In the genomic region with DNA sequence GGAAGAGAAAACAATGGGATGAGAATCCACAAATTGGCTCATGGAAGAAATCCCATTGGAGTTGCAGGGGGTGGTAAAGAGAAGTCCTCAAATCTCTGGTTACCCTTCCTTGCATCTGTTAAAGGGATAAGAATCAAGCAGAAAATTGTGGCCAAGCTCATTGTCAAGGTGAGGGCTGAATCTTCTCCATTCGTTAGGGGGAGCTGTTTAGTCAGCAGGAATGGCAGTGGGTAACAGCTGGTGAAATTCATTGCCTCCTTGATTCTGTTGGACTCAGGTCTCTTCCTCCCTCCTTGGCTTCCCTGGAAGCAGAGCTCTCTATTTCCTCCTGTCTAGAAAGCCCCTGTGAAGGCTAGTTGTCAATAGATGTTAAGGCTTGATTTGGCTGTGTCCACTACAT, we compare ENCODE assay signal across 13 cellular contexts.
DNase-seq lines count a peak whose midpoint lies in the region; TF ChIP-seq lines count a peak whose summit lies in the region.
"Had no signal": no experiment of that assay in that cellular context is flagged by ENCODE, and none has a peak within 500 bp of the region (broad histone marks: within the 10 kb centered on the region; RNA-seq: fewer than 3 reads in every experiment).

No MANE protein-coding gene starts in this region.

- TF ChIP-seq CTCF in A673 (conservative IDR thresholded peaks at IDR 0.05; ENCODE audit: low read depth, low read length) (peak; percentile 66), GM12874 (IDR thresholded peaks at IDR 0.05; ENCODE audit: insufficient read depth, low read depth, low read length) (0 out of 2 replicates have a peak, but pooled peaks have one; percentile 4), OCI-LY3 (IDR thresholded peaks at IDR 0.05; ENCODE audit: low read depth, low read length) (peak; percentile 30), fibroblast of lung (conservative IDR thresholded peaks at IDR 0.05 in 1 of 2, IDR thresholded peaks at IDR 0.05 in 1 of 2; ENCODE audit: low read depth in 1 of 2, low read length in 2 of 2) (peak; percentile 52 to 57), GM10248 (IDR thresholded peaks at IDR 0.05; ENCODE audit: control extremely low read depth, extremely low read depth, low read depth, missing control alignments) (no peak), suprapubic skin (IDR thresholded peaks at IDR 0.05) (no peak)

- H3K27ac ChIP-seq in A673 (ENCODE audit: low read depth, low read length, poor library complexity, severe bottlenecking) (no peak overlapping the region), OCI-LY3 (ENCODE audit: low read length) (no peak overlapping the region), fibroblast of lung (ENCODE audit: insufficient read depth, low read length) (no peak overlapping the region), suprapubic skin (no peak overlapping the region)
- H3K27ac ChIP-seq: parathyroid adenoma, vagina had no signal

- H3K36me3 ChIP-seq in A673 (ENCODE audit: insufficient read depth, low read length, poor library complexity, severe bottlenecking), result no peaks in the 10 kb centered on the region
- no peaks in the 10 kb centered on the region for H3K36me3 ChIP-seq in OCI-LY3 (replicated peaks; ENCODE audit: low read depth, low read length)
- no peaks in the 10 kb centered on the region for H3K36me3 ChIP-seq in fibroblast of lung (ENCODE audit: control insufficient read depth, insufficient read depth, low read length)
- H3K36me3 ChIP-seq in suprapubic skin, result no peaks in the 10 kb centered on the region
- H3K36me3 ChIP-seq: vagina had no signal

- CTCF ChIA-PET in A673 (lab: Charles Lee) (interaction anchor here (0.6 kb wide), 1 partner anchor 35 kb away, joined by 3 read pairs; no protein-coding TSS in a partner anchor), GM10248 (lab: Yijun Ruan, JAX) (interaction anchor here (1.0 to 2.5 kb wide), 8 partner anchors 9 to 178 kb away, joined by 3 to 6 read pairs (median 4); no protein-coding TSS in a partner anchor)

- H3K9ac ChIP-seq in OCI-LY3 (ENCODE audit: low read length), result no peak overlapping the region
- H3K9ac ChIP-seq in fibroblast of lung (ENCODE audit: insufficient read depth, low read length), result no peak overlapping the region
- H3K9ac ChIP-seq: parathyroid adenoma had no signal

- H3K27me3 ChIP-seq in A673 (replicated peaks; ENCODE audit: insufficient read depth, low read depth, low read length, poor library complexity), result no peaks in the 10 kb centered on the region
- H3K27me3 ChIP-seq in OCI-LY3 (ENCODE audit: low read depth, low read length), result no peaks in the 10 kb centered on the region
- no peaks in the 10 kb centered on the region for H3K27me3 ChIP-seq in fibroblast of lung (ENCODE audit: control insufficient read depth, insufficient read depth, low read length)
- no peaks in the 10 kb centered on the region for H3K27me3 ChIP-seq in suprapubic skin
- H3K27me3 ChIP-seq: vagina had no signal

- POLR2A ChIA-PET in A673 (lab: Charles Lee; ENCODE audit: low non-redundant PET) (no interaction called here), GM10248 (lab: Yijun Ruan, JAX) (no interaction called here)

- DNase-seq in A673 (ENCODE audit: low spot score) (peak; percentile 50), fibroblast of lung (ENCODE audit: low read depth in 2 of 2) (peak in 1 of 2 donors; percentile 47), GM10248 (ENCODE audit: extremely low spot score) (no peak), suprapubic skin (ENCODE audit: low spot score in 2 of 2) (no peak), HK-2 (ENCODE audit: unreplicated experiment) (no peak), globus pallidus (ENCODE audit: low spot score) (no peak)
- DNase-seq: activated T-cell treated with anti-CD3 and anti-CD28 coated beads, Interleukin-2, amount 50 U/mL, for 48 hours; CD4-positive, alpha-beta memory T cell; left cardiac atrium had no signal

- intact Hi-C loops in A673 (cut with micrococcal nuclease; ENCODE audit: unreplicated experiment), result no loop called here

- H3K79me2 ChIP-seq in OCI-LY3 (ENCODE audit: low read length), result no peaks in the 10 kb centered on the region
- no peaks in the 10 kb centered on the region for H3K79me2 ChIP-seq in fibroblast of lung (ENCODE audit: control insufficient read depth, insufficient read depth, low read length)
- H3K79me2 ChIP-seq: parathyroid adenoma had no signal

- no peak overlapping the region for H3K4me3 ChIP-seq in A673 (ENCODE audit: low read depth, low read length, poor library complexity, severe bottlenecking)
- no peak overlapping the region for H3K4me3 ChIP-seq in OCI-LY3 (ENCODE audit: low read length)
- H3K4me3 ChIP-seq in fibroblast of lung (replicated peaks in 1 of 4; ENCODE audit: control extremely low read depth in 1 of 4, insufficient read depth in 1 of 4, low read depth in 3 of 4, low read length in 4 of 4), result no peak overlapping the region
- H3K4me3 ChIP-seq in suprapubic skin, result no peak overlapping the region
- H3K4me3 ChIP-seq: vagina had no signal

- no peaks in the 10 kb centered on the region for H3K4me1 ChIP-seq in A673 (ENCODE audit: insufficient read depth, low read length, poor library complexity, severe bottlenecking)
- H3K4me1 ChIP-seq in OCI-LY3 (ENCODE audit: low read length), result no peaks in the 10 kb centered on the region
- no peaks in the 10 kb centered on the region for H3K4me1 ChIP-seq in fibroblast of lung (ENCODE audit: control insufficient read depth, extremely low read depth, insufficient read depth, low read length)
- no peaks in the 10 kb centered on the region for H3K4me1 ChIP-seq in suprapubic skin
- H3K4me1 ChIP-seq: parathyroid adenoma, vagina had no signal

- H3K4me2 ChIP-seq in OCI-LY3 (ENCODE audit: low read length) (no peak overlapping the region), fibroblast of lung (ENCODE audit: extremely low read depth, insufficient read depth, low read length) (no peak overlapping the region)

- no peak for TF ChIP-seq EP300 in suprapubic skin (IDR thresholded peaks at IDR 0.05)

- 25% methylated on average over 1 of the region's 1 CpG for WGBS in suprapubic skin

- BruUV-seq in A673 (replicated peaks; lab: Mats Ljungman, UMichigan), result no TSS peak

- H2AFZ ChIP-seq in OCI-LY3 (ENCODE audit: low read depth, low read length) (no peak overlapping the region), fibroblast of lung (ENCODE audit: low read length) (no peak overlapping the region)
- H2AFZ ChIP-seq: parathyroid adenoma had no signal

- TF ChIP-seq POLR2A in suprapubic skin (IDR thresholded peaks at IDR 0.05), result no peak

- no peaks in the 10 kb centered on the region for H4K20me1 ChIP-seq in OCI-LY3 (ENCODE audit: insufficient read depth, low read length)
- H4K20me1 ChIP-seq in fibroblast of lung (ENCODE audit: control insufficient read depth, extremely low read depth, insufficient read depth, low read length), result no peaks in the 10 kb centered on the region

- no peaks in the 10 kb centered on the region for H3K9me3 ChIP-seq in A673 (ENCODE audit: low read depth, low read length, poor library complexity, severe bottlenecking)
- H3K9me3 ChIP-seq in OCI-LY3 (ENCODE audit: insufficient read depth, low read length), result no peaks in the 10 kb centered on the region
- H3K9me3 ChIP-seq in fibroblast of lung (ENCODE audit: control insufficient read depth, insufficient read depth, low read depth, low read length), result no peaks in the 10 kb centered on the region
- H3K9me3 ChIP-seq in suprapubic skin, result no peaks in the 10 kb centered on the region
- H3K9me3 ChIP-seq: vagina had no signal

Comparison
In these comparisons a context has a peak if more than half of its experiments do, and no peak if none do; other contexts are left out.
1. CTCF ChIP-seq: peak in A673 (single experiment), GM12874 (single experiment), OCI-LY3 (single experiment) and fibroblast of lung (2 of 2); none in GM10248 (single experiment) and suprapubic skin (0 of 2).